In genomic region chr14:72513994-72514659, GRCh38 we compare ENCODE assay signal across 8 cellular contexts.
A peak's percentile ranks its signal among the peaks of the same experiment; 100 is the strongest.
DNase-seq lines count a peak whose midpoint lies in the region; ATAC-seq and TF ChIP-seq lines count a peak whose summit lies in the region.

No MANE protein-coding gene starts in this region.

- no peak for TF ChIP-seq EP300 in Ishikawa (IDR thresholded peaks at IDR 0.05; ENCODE audit: borderline replicate concordance)
- TF ChIP-seq EP300 in transverse colon (IDR thresholded peaks at IDR 0.05; ENCODE audit: low read depth) = no peak

- 0 to 39% methylated on average over 1 to 11 of the region's 11 CpGs for WGBS in transverse colon (ENCODE audit: low coverage in 1 of 2), 2 donors

- no peak overlapping the region for H3K4me3 ChIP-seq in adipocyte (ENCODE audit: low read length)
- no peak overlapping the region for H3K4me3 ChIP-seq in transverse colon

- TF ChIP-seq RAD21 in Ishikawa (IDR thresholded peaks at IDR 0.05; ENCODE audit: low read depth) = peak; percentile 86

- H3K4me1 ChIP-seq in adipocyte (ENCODE audit: control insufficient read depth, insufficient read depth, low read length) = peaks cover 21% of the 10 kb centered on the region
- H3K4me1 ChIP-seq in transverse colon = no peaks in the 10 kb centered on the region

- H3K27me3 ChIP-seq in adipocyte (replicated peaks; ENCODE audit: control insufficient read depth, insufficient read depth, low read length) = peaks cover 23% of the 10 kb centered on the region
- H3K27me3 ChIP-seq in transverse colon = no peaks in the 10 kb centered on the region

- TF ChIP-seq POLR2A in transverse colon (IDR thresholded peaks at IDR 0.05) = no peak

- peak; percentile 40 to 57 (median 47) for TF ChIP-seq CTCF in transverse colon (IDR thresholded peaks at IDR 0.05)

- H3K9me3 ChIP-seq in adipocyte (ENCODE audit: control insufficient read depth, low read length) (no peaks in the 10 kb centered on the region), transverse colon (no peaks in the 10 kb centered on the region)

- intact Hi-C loops in transverse colon (cut with DNase I; ENCODE audit: low total_unique reads) = no loop called here

- H3K9ac ChIP-seq in adipocyte (ENCODE audit: low read length) = peak overlapping the region; percentile 6

- DNase-seq in ELF-1 (ENCODE audit: low read depth, low spot score) = peak; percentile 39
- DNase-seq in adipocyte (ENCODE audit: low read depth) = peak; percentile 87
- peak; percentile 56 for DNase-seq in islet precursor cell
- DNase-seq in transverse colon = no peak
- no peak for DNase-seq in NCI-H1105 (lab: John Stamatoyannopoulos, UW)

- in situ Hi-C loops in transverse colon (cut with MboI; ENCODE audit: low pct_ligation_motif_present in 1 of 4, low pct_unique_long_range_greater_than_20kb in 1 of 4, low sequenced_read_pairs in 3 of 4) = loop anchor here (5.0 to 10.0 kb wide), 3 partner anchors 381 to 431 kb away; partner anchors contain the start of gene DPF3 (in 1 of the 4)

- no peak for ATAC-seq in GM19463 (IDR thresholded peaks at IDR 0.05; ENCODE audit: unreplicated experiment)
- no peak for ATAC-seq in HG02870 (IDR thresholded peaks at IDR 0.05; ENCODE audit: unreplicated experiment)

- no peak overlapping the region for H3K27ac ChIP-seq in transverse colon

- H3K36me3 ChIP-seq in adipocyte (ENCODE audit: control insufficient read depth, insufficient read depth, low read length, severe bottlenecking) = no peaks in the 10 kb centered on the region
- no peaks in the 10 kb centered on the region for H3K36me3 ChIP-seq in transverse colon

TF ChIP-seq in Ishikawa, 13 proteins besides CTCF, POLR2A, EP300 and RAD21:
- TF ChIP-seq, protein P1, sequence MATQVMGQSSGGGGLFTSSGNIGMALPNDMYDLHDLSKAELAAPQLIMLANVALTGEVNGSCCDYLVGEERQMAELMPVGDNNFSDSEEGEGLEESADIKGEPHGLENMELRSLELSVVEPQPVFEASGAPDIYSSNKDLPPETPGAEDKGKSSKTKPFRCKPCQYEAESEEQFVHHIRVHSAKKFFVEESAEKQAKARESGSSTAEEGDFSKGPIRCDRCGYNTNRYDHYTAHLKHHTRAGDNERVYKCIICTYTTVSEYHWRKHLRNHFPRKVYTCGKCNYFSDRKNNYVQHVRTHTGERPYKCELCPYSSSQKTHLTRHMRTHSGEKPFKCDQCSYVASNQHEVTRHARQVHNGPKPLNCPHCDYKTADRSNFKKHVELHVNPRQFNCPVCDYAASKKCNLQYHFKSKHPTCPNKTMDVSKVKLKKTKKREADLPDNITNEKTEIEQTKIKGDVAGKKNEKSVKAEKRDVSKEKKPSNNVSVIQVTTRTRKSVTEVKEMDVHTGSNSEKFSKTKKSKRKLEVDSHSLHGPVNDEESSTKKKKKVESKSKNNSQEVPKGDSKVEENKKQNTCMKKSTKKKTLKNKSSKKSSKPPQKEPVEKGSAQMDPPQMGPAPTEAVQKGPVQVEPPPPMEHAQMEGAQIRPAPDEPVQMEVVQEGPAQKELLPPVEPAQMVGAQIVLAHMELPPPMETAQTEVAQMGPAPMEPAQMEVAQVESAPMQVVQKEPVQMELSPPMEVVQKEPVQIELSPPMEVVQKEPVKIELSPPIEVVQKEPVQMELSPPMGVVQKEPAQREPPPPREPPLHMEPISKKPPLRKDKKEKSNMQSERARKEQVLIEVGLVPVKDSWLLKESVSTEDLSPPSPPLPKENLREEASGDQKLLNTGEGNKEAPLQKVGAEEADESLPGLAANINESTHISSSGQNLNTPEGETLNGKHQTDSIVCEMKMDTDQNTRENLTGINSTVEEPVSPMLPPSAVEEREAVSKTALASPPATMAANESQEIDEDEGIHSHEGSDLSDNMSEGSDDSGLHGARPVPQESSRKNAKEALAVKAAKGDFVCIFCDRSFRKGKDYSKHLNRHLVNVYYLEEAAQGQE (IDR thresholded peaks at IDR 0.05; ENCODE audit: low read depth) = no peak
- TF ChIP-seq ZBTB7A (IDR thresholded peaks at IDR 0.05; ENCODE audit: low read depth) (no peak), TAF1 (IDR thresholded peaks at IDR 0.05; ENCODE audit: low read depth) (no peak), YY1 (IDR thresholded peaks at IDR 0.05; ENCODE audit: low read depth) (no peak), FOXM1 (IDR thresholded peaks at IDR 0.05; ENCODE audit: borderline replicate concordance, low read depth) (no peak), TCF12 (IDR thresholded peaks at IDR 0.05; ENCODE audit: low read depth) (no peak), CREB1 (IDR thresholded peaks at IDR 0.05; ENCODE audit: low read depth) (no peak), MAX (IDR thresholded peaks at IDR 0.05) (no peak), EGR1 (IDR thresholded peaks at IDR 0.05) (no peak), TEAD4 (IDR thresholded peaks at IDR 0.05) (no peak), CEBPB (IDR thresholded peaks at IDR 0.05) (no peak), NFIC (IDR thresholded peaks at IDR 0.05) (no peak), USF1 (IDR thresholded peaks at IDR 0.05) (no peak)
TF ChIP-seq in Ishikawa: peak in this region for 0.

Comparison
In these comparisons a context has a peak if more than half of its experiments do, and no peak if none do; other contexts are left out.
1. DNase-seq: peak in ELF-1 (single experiment), adipocyte (single experiment) and islet precursor cell (single experiment); none in transverse colon (single experiment) and NCI-H1105 (single experiment).